Comparison of ENCODE assay signal across 11 cellular contexts in the genomic region with DNA sequence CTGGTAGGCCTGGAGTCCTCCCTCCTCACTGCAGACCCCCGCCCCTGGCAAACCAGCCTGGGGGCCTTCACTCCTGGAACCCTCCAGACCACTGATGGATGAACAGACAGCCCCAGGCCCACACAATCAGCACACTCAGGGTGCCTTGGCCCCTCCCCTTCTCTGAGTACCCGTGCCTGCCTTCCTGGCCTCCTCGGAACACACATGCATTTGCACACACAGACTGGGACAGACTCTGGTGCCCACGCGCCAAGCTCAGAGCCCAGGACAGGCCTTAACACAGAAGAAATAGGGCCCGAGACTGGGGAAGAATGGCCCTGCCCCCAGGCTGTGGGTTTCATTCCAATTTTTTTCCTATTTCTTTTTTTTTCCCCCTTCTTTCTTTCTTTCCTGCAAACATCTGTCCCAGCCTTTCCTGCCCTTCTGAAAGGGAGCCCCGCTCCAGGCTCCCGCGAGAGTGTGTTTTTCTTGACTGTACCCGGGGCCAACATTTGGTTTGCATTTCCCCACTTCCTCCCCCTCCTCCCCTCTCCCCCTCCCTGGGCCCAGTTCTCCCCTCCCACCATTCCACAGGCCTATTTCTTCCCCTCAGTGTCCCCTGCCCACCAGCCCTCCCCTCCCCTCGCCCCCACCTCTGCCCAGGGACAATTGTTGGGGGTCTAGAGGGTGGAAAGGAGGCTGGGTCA. TPM values are rescaled to one million over a fixed set of nuclear protein-coding genes. Genes with fewer than 3 reads are reported as not detected.
A peak's percentile ranks its signal among the peaks of the same experiment; 100 is the strongest.
DNase-seq lines count a peak whose midpoint lies in the region; ATAC-seq and TF ChIP-seq lines count a peak whose summit lies in the region.
"Had no signal": no experiment of that assay in that cellular context is flagged by ENCODE, and none has a peak within 500 bp of the region (broad histone marks: within the 10 kb centered on the region; RNA-seq: fewer than 3 reads in every experiment).

No MANE protein-coding gene starts in this region.

- CTCF ChIA-PET in A673 (lab: Charles Lee), result no interaction called here

- H3K27me3 Mint-ChIP-seq in osteocyte (ENCODE audit: unreplicated experiment), result no peaks in the 10 kb centered on the region

- no TSS peak for BruUV-seq in A673 (replicated peaks; lab: Mats Ljungman, UMichigan)

- H3K27me3 ChIP-seq in A673 (replicated peaks; ENCODE audit: insufficient read depth, low read depth, low read length, poor library complexity) (no peaks in the 10 kb centered on the region), NT2/D1 (ENCODE audit: insufficient read depth, insufficient read length) (peaks cover 4% of the 10 kb centered on the region)

- H3K4me1 ChIP-seq in A673 (ENCODE audit: insufficient read depth, low read length, poor library complexity, severe bottlenecking) (peaks cover 62% of the 10 kb centered on the region), NT2/D1 (ENCODE audit: insufficient read depth, insufficient read length) (peaks cover 12% of the 10 kb centered on the region)

- intact Hi-C loops in A673 (cut with micrococcal nuclease; ENCODE audit: unreplicated experiment), result no loop called here

- no peak for TF ChIP-seq CTCF in A673 (conservative IDR thresholded peaks at IDR 0.05; ENCODE audit: low read depth, low read length)
- no peak for TF ChIP-seq CTCF in osteocyte (IDR thresholded peaks at IDR 0.05)

- ATAC-seq in HG02798 (IDR thresholded peaks at IDR 0.05; ENCODE audit: poor library complexity, unreplicated experiment) (no peak), GM21381 (IDR thresholded peaks at IDR 0.05; ENCODE audit: unreplicated experiment) (no peak)

- H3K36me3 ChIP-seq in A673 (ENCODE audit: insufficient read depth, low read length, poor library complexity, severe bottlenecking) (no peaks in the 10 kb centered on the region), NT2/D1 (ENCODE audit: insufficient read depth, insufficient read length, low read length) (no peaks in the 10 kb centered on the region)

- H3K9ac ChIP-seq in NT2/D1 (ENCODE audit: insufficient read length, low read depth), result peak overlapping the region; percentile 46

- H3K4me3 Mint-ChIP-seq in osteocyte (ENCODE audit: unreplicated experiment), result peak overlapping the region; percentile 79
- H3K4me3 Mint-ChIP-seq: CD4-positive, CD25-positive, alpha-beta regulatory T cell had no signal

- H3K9me3 ChIP-seq in A673 (ENCODE audit: low read depth, low read length, poor library complexity, severe bottlenecking), result no peaks in the 10 kb centered on the region
- H3K9me3 ChIP-seq in NT2/D1 (ENCODE audit: insufficient read depth, low read length), result no peaks in the 10 kb centered on the region

- peaks cover 74% of the 10 kb centered on the region for H3K4me1 Mint-ChIP-seq in osteocyte (ENCODE audit: unreplicated experiment)
- H3K4me1 Mint-ChIP-seq: CD4-positive, CD25-positive, alpha-beta regulatory T cell had no signal

- DNase-seq in A673 (ENCODE audit: low spot score), result peak; percentile 68
- DNase-seq in NT2/D1 (ENCODE audit: low read depth, low spot score), result no peak
- DNase-seq in fibroblast of gingiva (ENCODE audit: low read depth), result peak; percentile 76
- DNase-seq in osteocyte (ENCODE audit: extremely low spot score, unreplicated experiment), result no peak
- DNase-seq in stimulated activated naive CD4-positive, alpha-beta T cell (lab: John Stamatoyannopoulos, UW), result no peak
- DNase-seq in cerebellar nuclear complex (lab: John Stamatoyannopoulos, UW), result no peak
- DNase-seq: CD4-positive, CD25-positive, alpha-beta regulatory T cell; stimulated activated CD4-positive, alpha-beta T cell treated with anti-CD3 and anti-CD28 coated beads, Interleukin-2, amount 100 ng/mL, for 24 hours had no signal

- H3K9me3 Mint-ChIP-seq in osteocyte (ENCODE audit: unreplicated experiment), result no peaks in the 10 kb centered on the region

- H3K4me3 ChIP-seq in A673 (ENCODE audit: low read depth, low read length, poor library complexity, severe bottlenecking), result peak overlapping the region; percentile 28
- H3K4me3 ChIP-seq in NT2/D1 (ENCODE audit: insufficient read length, low read depth), result no peak overlapping the region

- peak overlapping the region; percentile 98 for H3K27ac Mint-ChIP-seq in osteocyte (ENCODE audit: unreplicated experiment)
- H3K27ac Mint-ChIP-seq: CD4-positive, CD25-positive, alpha-beta regulatory T cell had no signal

- H3K27ac ChIP-seq in A673 (ENCODE audit: low read depth, low read length, poor library complexity, severe bottlenecking), result peak overlapping the region; percentile 83
- H3K27ac ChIP-seq: VCaP had no signal

- POLR2A ChIA-PET in A673 (lab: Charles Lee; ENCODE audit: low non-redundant PET), result interaction anchor here (0.6 kb wide), 1 partner anchor 487 kb away, joined by 3 read pairs; no protein-coding TSS in a partner anchor

- H3K36me3 Mint-ChIP-seq in osteocyte (ENCODE audit: unreplicated experiment), result no peaks in the 10 kb centered on the region
- H3K36me3 Mint-ChIP-seq: CD4-positive, CD25-positive, alpha-beta regulatory T cell had no signal

RNA-seq across cellular contexts. Expression of gene TNS1, which starts 0.6 kb away (rescaled TPM):
- total RNA-seq in A673 (2021) (88.9 and 99.6 TPM in 2 replicates), osteocyte (80.8 and 82.5 TPM in 2 replicates)

Comparison
In these comparisons a context has a peak if more than half of its experiments do, and no peak if none do; other contexts are left out.
1. DNase-seq: peak in A673 (single experiment) and fibroblast of gingiva (single experiment); none in NT2/D1 (single experiment), osteocyte (single experiment), stimulated activated naive CD4-positive, alpha-beta T cell (0 of 6) and cerebellar nuclear complex (0 of 2).